9 cellular contexts compared by ENCODE assay signal in genomic region chr18:47928466-47928865, GRCh38. TPM values are rescaled to one million over a fixed set of nuclear protein-coding genes. Genes with fewer than 3 reads are reported as not detected.
A peak's percentile ranks its signal among the peaks of the same experiment; 100 is the strongest.
DNase-seq lines count a peak whose midpoint lies in the region; ATAC-seq and TF ChIP-seq lines count a peak whose summit lies in the region.
"Had no signal": no experiment of that assay in that cellular context is flagged by ENCODE, and none has a peak within 500 bp of the region (broad histone marks: within the 10 kb centered on the region; RNA-seq: fewer than 3 reads in every experiment).

No MANE protein-coding gene starts in this region.

- peak overlapping the region; percentile 84 for H3K4me3 ChIP-seq in GM23248
- H3K4me3 ChIP-seq in RWPE2 (ENCODE audit: severe bottlenecking), result peak overlapping the region; percentile 52
- H3K4me3 ChIP-seq in endodermal cell (ENCODE audit: low read length), result peak overlapping the region; percentile 99
- no peak overlapping the region for H3K4me3 ChIP-seq in parathyroid adenoma (ENCODE audit: low read depth, low read length)

- peaks cover 51% of the 10 kb centered on the region for H3K4me1 Mint-ChIP-seq in endodermal cell

- H3K36me3 ChIP-seq in GM23248 (ENCODE audit: low read depth), result no peaks in the 10 kb centered on the region
- H3K36me3 ChIP-seq in RWPE2 (ENCODE audit: low read depth), result no peaks in the 10 kb centered on the region
- peaks cover 10% of the 10 kb centered on the region for H3K36me3 ChIP-seq in endodermal cell (ENCODE audit: control insufficient read depth, insufficient read depth, low read length)
- H3K36me3 ChIP-seq in parathyroid adenoma (ENCODE audit: control insufficient read depth, insufficient read depth, low read length), result no peaks in the 10 kb centered on the region

- TF ChIP-seq CTCF in RWPE2 (IDR thresholded peaks at IDR 0.05; ENCODE audit: poor library complexity, severe bottlenecking) (no peak), endodermal cell (conservative IDR thresholded peaks at IDR 0.05) (no peak), parathyroid adenoma (IDR thresholded peaks at IDR 0.05) (no peak)

- WGBS in GM23248 (ENCODE audit: low coverage in 1 of 2, low lambda C conversion rate in 2 of 2, missing lambda C conversion rate in 2 of 2), 2 experiments, result 36 to 38% methylated on average over 3 of the region's 3 CpGs
- WGBS in endodermal cell (ENCODE audit: insufficient coverage in 1 of 2, insufficient read length in 1 of 2), 2 experiments, result 14% methylated on average over 3 of the region's 3 CpGs; no CpG with 5 or more reads in 1 of the 2 experiments

- peaks cover 3% of the 10 kb centered on the region for H3K36me3 Mint-ChIP-seq in endodermal cell (ENCODE audit: low read depth)

- H3K4me2 ChIP-seq in GM23248 (ENCODE audit: unreplicated experiment), result peak overlapping the region; percentile 96
- peak overlapping the region; percentile 19 for H3K4me2 ChIP-seq in parathyroid adenoma (ENCODE audit: low read length)

- no peaks in the 10 kb centered on the region for H3K9me2 ChIP-seq in GM23248 (ENCODE audit: insufficient read depth)

- H3K4me3 Mint-ChIP-seq in endodermal cell, result peak overlapping the region; percentile 93

- no peaks in the 10 kb centered on the region for H3K27me3 Mint-ChIP-seq in endodermal cell (ENCODE audit: insufficient read depth)

- in situ Hi-C loops in GM23248 (cut with MboI), result no loop called here

- H3K27ac Mint-ChIP-seq in endodermal cell, result peak overlapping the region; percentile 87

- peak overlapping the region; percentile 95; the same call in 1 of the 2 replicates for H3K9ac ChIP-seq in GM23248
- H3K9ac ChIP-seq in endodermal cell (ENCODE audit: extremely low read depth, low read length, poor library complexity, severe bottlenecking), result peak overlapping the region; percentile 94
- no peak overlapping the region for H3K9ac ChIP-seq in parathyroid adenoma

- no peaks in the 10 kb centered on the region; the same call in 1 of the 2 replicates for H3F3A ChIP-seq in GM23248 (ENCODE audit: insufficient read depth)

- ATAC-seq in RWPE2 (ENCODE audit: low read depth) (no peak), GM18858 (IDR thresholded peaks at IDR 0.05; ENCODE audit: unreplicated experiment) (no peak)

- H3K4me1 ChIP-seq in GM23248 (ENCODE audit: insufficient read depth) (peaks cover 14% of the 10 kb centered on the region), RWPE2 (ENCODE audit: insufficient read depth, poor library complexity, severe bottlenecking) (peaks cover 8% of the 10 kb centered on the region), endodermal cell (ENCODE audit: control insufficient read depth, insufficient read depth, low read length) (peaks cover 19% of the 10 kb centered on the region), parathyroid adenoma (peaks cover 14% of the 10 kb centered on the region)

- no peaks in the 10 kb centered on the region for H3K9me3 Mint-ChIP-seq in endodermal cell

- H2AFZ ChIP-seq in GM23248, result no peak overlapping the region
- H2AFZ ChIP-seq in parathyroid adenoma, result no peak overlapping the region

- peak; percentile 18 for DNase-seq in GM23248
- DNase-seq in RWPE2 (ENCODE audit: low spot score), result no peak
- DNase-seq in endodermal cell, result no peak
- DNase-seq in mucosa of gallbladder (ENCODE audit: low spot score), result no peak
- DNase-seq in hypothalamus (lab: John Stamatoyannopoulos, UW), result no peak
- DNase-seq in NCI-H2171 treated with DMSO at 0.1 percent for 48 hours (lab: John Stamatoyannopoulos, UW), result no peak
- DNase-seq: NCI-H1436 treated with DMSO at 0.1 percent for 48 hours had no signal

- H3K9me3 ChIP-seq in GM23248 (ENCODE audit: low read depth) (no peaks in the 10 kb centered on the region), RWPE2 (ENCODE audit: severe bottlenecking) (no peaks in the 10 kb centered on the region), endodermal cell (ENCODE audit: control insufficient read depth, low read length) (no peaks in the 10 kb centered on the region), parathyroid adenoma (ENCODE audit: control insufficient read depth, low read length) (no peaks in the 10 kb centered on the region)

- H3K27ac ChIP-seq in GM23248, result no peak overlapping the region
- peak overlapping the region; percentile 91 for H3K27ac ChIP-seq in RWPE2 (ENCODE audit: poor library complexity, severe bottlenecking)
- H3K27ac ChIP-seq in endodermal cell (ENCODE audit: low read depth, low read length), result no peak overlapping the region
- H3K27ac ChIP-seq in parathyroid adenoma, result no peak overlapping the region

- H3K27me3 ChIP-seq in GM23248 (replicated peaks; ENCODE audit: insufficient read depth) (no peaks in the 10 kb centered on the region), RWPE2 (ENCODE audit: insufficient read depth, poor library complexity, severe bottlenecking) (no peaks in the 10 kb centered on the region), endodermal cell (ENCODE audit: control insufficient read depth, insufficient read depth, low read length, poor library complexity, severe bottlenecking) (no peaks in the 10 kb centered on the region), parathyroid adenoma (ENCODE audit: control insufficient read depth, insufficient read depth, low read length) (no peaks in the 10 kb centered on the region)

- H3K79me2 ChIP-seq in GM23248 (ENCODE audit: insufficient read depth), result peaks cover 69% of the 10 kb centered on the region
- H3K79me2 ChIP-seq in parathyroid adenoma, result peaks cover 29% of the 10 kb centered on the region

- H4K20me1 ChIP-seq in GM23248 (ENCODE audit: insufficient read depth), result peaks cover 15% of the 10 kb centered on the region

RNA-seq across cellular contexts. Expression of gene SMAD2, which starts 2.0 kb away (rescaled TPM):
- 77.7 and 86.6 TPM in 2 replicates for total RNA-seq in GM23248 (2014; rRNA removed; shearing (Covaris generic))
- polyA plus RNA-seq in GM23248 (2016; fragmentation: Nextera tagmentation; extraction: Ambion mirVana), result 52.4 and 54.1 TPM in 2 replicates
- 100 to 1,000 TPM; 156 to 189 TPM for total RNA-seq in endodermal cell
- polyA plus RNA-seq in endodermal cell (2013, experiment 1 of 2), result 69.1 TPM
- polyA plus RNA-seq in endodermal cell (2013, experiment 2 of 2), result 67.2 TPM
- total RNA-seq in mucosa of gallbladder, result 111 TPM
